In genomic region chr17:47530557-47531227, GRCh38 we compare ENCODE assay signal across 8 cellular contexts. TPM values are rescaled to one million over a fixed set of nuclear protein-coding genes. Genes with fewer than 3 reads are reported as not detected.
DNase-seq lines count a peak whose midpoint lies in the region; ATAC-seq, FAIRE-seq and TF ChIP-seq lines count a peak whose summit lies in the region.
"Not testable (repeated sequence)": the region's sequence is repeated elsewhere in the genome, so short reads cannot be mapped to it uniquely, and the experiment has no call there.

A gene with protein sequence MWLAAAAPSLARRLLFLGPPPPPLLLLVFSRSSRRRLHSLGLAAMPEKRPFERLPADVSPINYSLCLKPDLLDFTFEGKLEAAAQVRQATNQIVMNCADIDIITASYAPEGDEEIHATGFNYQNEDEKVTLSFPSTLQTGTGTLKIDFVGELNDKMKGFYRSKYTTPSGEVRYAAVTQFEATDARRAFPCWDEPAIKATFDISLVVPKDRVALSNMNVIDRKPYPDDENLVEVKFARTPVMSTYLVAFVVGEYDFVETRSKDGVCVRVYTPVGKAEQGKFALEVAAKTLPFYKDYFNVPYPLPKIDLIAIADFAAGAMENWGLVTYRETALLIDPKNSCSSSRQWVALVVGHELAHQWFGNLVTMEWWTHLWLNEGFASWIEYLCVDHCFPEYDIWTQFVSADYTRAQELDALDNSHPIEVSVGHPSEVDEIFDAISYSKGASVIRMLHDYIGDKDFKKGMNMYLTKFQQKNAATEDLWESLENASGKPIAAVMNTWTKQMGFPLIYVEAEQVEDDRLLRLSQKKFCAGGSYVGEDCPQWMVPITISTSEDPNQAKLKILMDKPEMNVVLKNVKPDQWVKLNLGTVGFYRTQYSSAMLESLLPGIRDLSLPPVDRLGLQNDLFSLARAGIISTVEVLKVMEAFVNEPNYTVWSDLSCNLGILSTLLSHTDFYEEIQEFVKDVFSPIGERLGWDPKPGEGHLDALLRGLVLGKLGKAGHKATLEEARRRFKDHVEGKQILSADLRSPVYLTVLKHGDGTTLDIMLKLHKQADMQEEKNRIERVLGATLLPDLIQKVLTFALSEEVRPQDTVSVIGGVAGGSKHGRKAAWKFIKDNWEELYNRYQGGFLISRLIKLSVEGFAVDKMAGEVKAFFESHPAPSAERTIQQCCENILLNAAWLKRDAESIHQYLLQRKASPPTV (plus strand): TSS chr17:47531108. CDS start chr17:47531301, 193 bp downstream.

- peak; percentile 84 for ATAC-seq in HG02885 (IDR thresholded peaks at IDR 0.05; ENCODE audit: poor library complexity, unreplicated experiment)
- peak; percentile 96 for ATAC-seq in left cardiac atrium

- DNase-seq in GM12891 (ENCODE audit: insufficient read length, low spot score) (peak; percentile 71), NCI-H1694 treated with DMSO at 0.1 percent for 48 hours (lab: John Stamatoyannopoulos, UW) (peak; percentile 59), left cardiac atrium (peak; percentile 90), posterior cingulate gyrus (peak; percentile 72 to 96 (median 80)), tibial artery (peak; percentile 80 to 95)
- DNase-seq in T-helper 2 cell treated with Interferon-gamma antibody and Interleukin-4, amounts not matched to agents 5 μg/mL and 100 μg/mL, for 36 hours (ENCODE audit: low spot score), result peak; percentile 79

- H3K36me3 ChIP-seq in tibial artery, result not testable (repeated sequence)

- H3K9me3 Mint-ChIP-seq in T-helper 2 cell treated with Interferon-gamma antibody and Interleukin-4, amounts not matched to agents 5 μg/mL and 100 μg/mL, for 36 hours, result not testable (repeated sequence)

- H3K4me1 ChIP-seq in tibial artery, result peaks cover 0 to 18% (median 4%) of the 10 kb centered on the region in 4 donors

- not testable (repeated sequence) for H3K27me3 Mint-ChIP-seq in T-helper 2 cell treated with Interferon-gamma antibody and Interleukin-4, amounts not matched to agents 5 μg/mL and 100 μg/mL, for 36 hours (ENCODE audit: low read depth)

- FAIRE-seq in GM12891 (lab: Jason Lieb, UNC), result peak; percentile 99

- peak within 1 kb of the TSS; percentile 94 for H3K27ac Mint-ChIP-seq in T-helper 2 cell treated with Interferon-gamma antibody and Interleukin-4, amounts not matched to agents 5 μg/mL and 100 μg/mL, for 36 hours

- not testable (repeated sequence) for H3K36me3 Mint-ChIP-seq in T-helper 2 cell treated with Interferon-gamma antibody and Interleukin-4, amounts not matched to agents 5 μg/mL and 100 μg/mL, for 36 hours (ENCODE audit: low read depth)

- not testable (repeated sequence) for TF ChIP-seq POLR2A in GM12891 (IDR thresholded peaks at IDR 0.05; ENCODE audit: low read depth, low read length)

- H3K27ac ChIP-seq in angular gyrus (ENCODE audit: low read depth, low read length) (peak within 1 kb of the TSS; percentile 55), tibial artery (peak within 1 kb of the TSS; percentile 94 to 95)

- TF ChIP-seq CTCF in tibial artery (IDR thresholded peaks at IDR 0.05), result not testable (repeated sequence)

- H3K4me3 ChIP-seq in tibial artery, result peak within 1 kb of the TSS; percentile 79 to 89

- peak within 1 kb of the TSS; percentile 95 for H3K4me3 Mint-ChIP-seq in T-helper 2 cell treated with Interferon-gamma antibody and Interleukin-4, amounts not matched to agents 5 μg/mL and 100 μg/mL, for 36 hours

- not testable (repeated sequence) for H3K9me3 ChIP-seq in tibial artery

- H3K4me1 Mint-ChIP-seq in T-helper 2 cell treated with Interferon-gamma antibody and Interleukin-4, amounts not matched to agents 5 μg/mL and 100 μg/mL, for 36 hours (ENCODE audit: low read depth), result not testable (repeated sequence)

- not testable (repeated sequence) for H3K27me3 ChIP-seq in tibial artery

- intact Hi-C loops in left cardiac atrium (cut with DNase I); posterior cingulate gyrus (cut with DNase I); tibial artery (cut with DNase I; ENCODE audit: low total_unique reads): not testable (repeated sequence)

RNA-seq across cellular contexts. Expression of the gene that starts here (rescaled TPM):
- polyA plus RNA-seq in GM12891 (2012; ENCODE audit: low read depth, missing spikeins), result 84.0 TPM
- 10 to 100 TPM; 87.4 to 99.8 TPM for total RNA-seq in left cardiac atrium

Comparison
In these comparisons a context has a peak if more than half of its experiments do, and no peak if none do; other contexts are left out.
1. Peak in every context shown above with its lines: DNase-seq, ATAC-seq, H3K4me3 ChIP-seq and H3K27ac ChIP-seq.